In the genomic region with DNA sequence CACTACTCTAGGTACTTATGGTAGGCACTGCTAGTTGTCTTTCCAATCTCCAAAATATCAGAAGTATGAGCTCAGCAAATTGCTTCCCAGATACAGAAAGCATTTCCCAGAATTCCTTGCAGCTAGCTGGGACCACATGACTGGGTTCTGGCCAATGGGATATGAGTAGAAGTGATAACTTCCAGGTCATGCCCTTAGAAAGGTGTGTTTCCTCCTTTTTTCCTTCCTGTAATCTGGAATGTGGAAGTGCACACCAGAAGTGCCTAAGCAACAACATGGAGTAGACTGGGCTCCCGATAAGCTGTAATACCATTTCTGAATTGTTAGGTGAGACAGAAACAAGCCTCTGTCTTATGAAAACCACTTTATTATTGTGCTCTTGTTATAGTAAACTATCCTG, we compare ENCODE assay signal across 13 cellular contexts.
"Had no signal": no experiment of that assay in that cellular context is flagged by ENCODE, and none has a peak within 500 bp of the region (broad histone marks: within the 10 kb centered on the region; RNA-seq: fewer than 3 reads in every experiment).

No MANE protein-coding gene starts in this region.

- ATAC-seq: left lobe of liver; naive thymus-derived CD8-positive, alpha-beta T cell; stimulated activated naive B cell treated with anti-CD40 and anti-IgM and Interleukin-4, amounts not matched to agents 10 μg/mL and 1 μg/mL and 100 μg/mL, for 72 hours had no signal

- H3K4me1 ChIP-seq: colonic mucosa, thyroid gland had no signal

- FAIRE-seq: endometrium, keratinocyte had no signal

- H3K9me3 ChIP-seq: colonic mucosa, thyroid gland had no signal

- DNase-seq: activated CD4-positive, alpha-beta T cell treated with anti-CD3 and anti-CD28 coated beads, Interleukin-2, amount 10 ng/mL, durations not matched to agents 7 days and 5 days; activated CD8-positive, alpha-beta memory T cell treated with anti-CD3 and anti-CD28 coated beads, Interleukin-2, amount 50 U/mL, for 48 hours; activated naive CD8-positive, alpha-beta T cell treated with anti-CD3 and anti-CD28 coated beads for 36 hours; amygdala; central memory CD4-positive, alpha-beta T cell; colonic mucosa; naive thymus-derived CD8-positive, alpha-beta T cell; stimulated activated CD4-positive, alpha-beta T cell treated with anti-CD3 and anti-CD28 coated beads, Interleukin-2, amount 100 ng/mL, for 48 hours; stimulated activated naive B cell treated with anti-CD40 and anti-IgM and Interleukin-4, amounts not matched to agents 10 μg/mL and 1 μg/mL and 100 μg/mL, for 72 hours; thyroid gland had no signal

- H3K4me3 ChIP-seq: colonic mucosa, thyroid gland had no signal

- H3K27me3 ChIP-seq: colonic mucosa, thyroid gland had no signal

- H3K27ac ChIP-seq: colonic mucosa, thyroid gland had no signal

- H3K36me3 ChIP-seq: colonic mucosa, thyroid gland had no signal
